ENCODE assay signal across 8 cellular contexts in genomic region chr13:44573790-44574465, GRCh38. TPM values are rescaled to one million over a fixed set of nuclear protein-coding genes. Genes with fewer than 3 reads are reported as not detected.
DNase-seq lines count a peak whose midpoint lies in the region; ATAC-seq and TF ChIP-seq lines count a peak whose summit lies in the region.

No MANE protein-coding gene starts in this region.

- no peak overlapping the region for H4K12ac ChIP-seq in trophoblast cell (ENCODE audit: low read depth, low read length)

- no peak overlapping the region for H3K27ac Mint-ChIP-seq in activated naive CD4-positive, alpha-beta T cell treated with anti-CD3 and anti-CD28 coated beads for 36 hours
- H3K27ac Mint-ChIP-seq in endothelial cell (ENCODE audit: unreplicated experiment), result no peak overlapping the region

- CTCF ChIA-PET in activated naive CD4-positive, alpha-beta T cell treated with anti-CD3 and anti-CD28 coated beads for 36 hours (lab: Charles Lee), result interaction anchor here (1.1 to 2.1 kb wide), 4 partner anchors 17 to 95 kb away, joined by 3 to 5 read pairs (median 4); no protein-coding TSS in a partner anchor

- no peak overlapping the region for H2BK12ac ChIP-seq in trophoblast cell (ENCODE audit: low read length)

- no peak overlapping the region for H3K4me3 Mint-ChIP-seq in activated naive CD4-positive, alpha-beta T cell treated with anti-CD3 and anti-CD28 coated beads for 36 hours
- peak overlapping the region; percentile 93 for H3K4me3 Mint-ChIP-seq in endothelial cell (ENCODE audit: unreplicated experiment)

- no peak overlapping the region for H3K4me3 ChIP-seq in trophoblast cell (ENCODE audit: low read depth, low read length)

- peaks cover 2% of the 10 kb centered on the region for H3K27me3 Mint-ChIP-seq in activated naive CD4-positive, alpha-beta T cell treated with anti-CD3 and anti-CD28 coated beads for 36 hours (ENCODE audit: low read depth)
- H3K27me3 Mint-ChIP-seq in endothelial cell (ENCODE audit: unreplicated experiment), result peaks cover 10% of the 10 kb centered on the region

- no peak overlapping the region for H3K14ac ChIP-seq in trophoblast cell (ENCODE audit: low read length)

- H3K9me3 ChIP-seq in trophoblast cell (ENCODE audit: insufficient read depth, low read depth, low read length), result no peaks in the 10 kb centered on the region

- H3K36me3 Mint-ChIP-seq in activated naive CD4-positive, alpha-beta T cell treated with anti-CD3 and anti-CD28 coated beads for 36 hours (ENCODE audit: low read depth), result peaks cover 2% of the 10 kb centered on the region
- H3K36me3 Mint-ChIP-seq in endothelial cell (ENCODE audit: low read depth, unreplicated experiment), result peaks cover 19% of the 10 kb centered on the region

- no peak overlapping the region for H3K23ac ChIP-seq in trophoblast cell (ENCODE audit: low read length)

- no peak overlapping the region for H4K8ac ChIP-seq in trophoblast cell (ENCODE audit: low read depth, low read length)

- H2AK5ac ChIP-seq in trophoblast cell (ENCODE audit: low read length), result no peak overlapping the region

- ATAC-seq in left lobe of liver (no peak), HG03139 (IDR thresholded peaks at IDR 0.05; ENCODE audit: unreplicated experiment) (no peak)

- peak; percentile 20 for DNase-seq in activated naive CD4-positive, alpha-beta T cell treated with anti-CD3 and anti-CD28 coated beads for 36 hours
- DNase-seq in activated naive CD4-positive, alpha-beta T cell treated with anti-CD3 and anti-CD28 coated beads, Interleukin-2, amount 50 U/mL, for 16 hours, result no peak
- DNase-seq in NCI-H2081 treated with DMSO at 0.1 percent for 48 hours (lab: John Stamatoyannopoulos, UW) (peak; percentile 24), endothelial cell (ENCODE audit: low spot score) (no peak), trophoblast cell (peak; percentile 24 to 66), NCI-H2171 treated with DMSO at 0.1 percent for 48 hours (lab: John Stamatoyannopoulos, UW) (no peak), left lobe of liver (ENCODE audit: low spot score) (no peak)

- no peak overlapping the region for H2AFZ ChIP-seq in trophoblast cell (ENCODE audit: insufficient read depth, low read length, poor library complexity)

- H3K9ac ChIP-seq in trophoblast cell (ENCODE audit: low read length), result no peak overlapping the region

- H3K9me3 Mint-ChIP-seq in activated naive CD4-positive, alpha-beta T cell treated with anti-CD3 and anti-CD28 coated beads for 36 hours, result no peaks in the 10 kb centered on the region
- no peaks in the 10 kb centered on the region for H3K9me3 Mint-ChIP-seq in endothelial cell (ENCODE audit: unreplicated experiment)

- no peak overlapping the region for H3K4me2 ChIP-seq in trophoblast cell (ENCODE audit: low read length)

- no peaks in the 10 kb centered on the region for H3K27me3 ChIP-seq in trophoblast cell (ENCODE audit: insufficient read depth, low read length)

- H2BK120ac ChIP-seq in trophoblast cell (ENCODE audit: insufficient read depth, low read length, poor library complexity), result no peak overlapping the region

- no peak overlapping the region for H3K4ac ChIP-seq in trophoblast cell (ENCODE audit: low read depth, low read length)

- intact Hi-C loops in activated naive CD4-positive, alpha-beta T cell treated with anti-CD3 and anti-CD28 coated beads for 36 hours (cut with micrococcal nuclease), result no loop called here

- peaks cover 19% of the 10 kb centered on the region for H3K79me1 ChIP-seq in trophoblast cell (ENCODE audit: low read length)

- H3K4me1 ChIP-seq in trophoblast cell (ENCODE audit: control insufficient read depth in 1 of 2, insufficient read depth in 2 of 2, low read length in 2 of 2), result peaks cover 14 to 21% of the 10 kb centered on the region in 2 experiments

- no peak overlapping the region for H2BK5ac ChIP-seq in trophoblast cell (ENCODE audit: low read depth, low read length, poor library complexity)

- peaks cover 47% of the 10 kb centered on the region for H3K4me1 Mint-ChIP-seq in activated naive CD4-positive, alpha-beta T cell treated with anti-CD3 and anti-CD28 coated beads for 36 hours (ENCODE audit: low read depth)
- H3K4me1 Mint-ChIP-seq in endothelial cell (ENCODE audit: unreplicated experiment), result peaks cover 46% of the 10 kb centered on the region

- TF ChIP-seq CTCF in endothelial cell (IDR thresholded peaks at IDR 0.05; ENCODE audit: unreplicated experiment), result peak; percentile 28

- no peak overlapping the region for H3K18ac ChIP-seq in trophoblast cell (ENCODE audit: low read length)

- WGBS in trophoblast cell (ENCODE audit: extremely low coverage, insufficient coverage, insufficient read length), result no CpG with 5 or more reads among the region's 4 CpGs

- H3K79me2 ChIP-seq in trophoblast cell (ENCODE audit: control insufficient read depth, insufficient read depth, low read length, poor library complexity), result peaks cover 15% of the 10 kb centered on the region

- H3K36me3 ChIP-seq in trophoblast cell (ENCODE audit: control insufficient read depth in 1 of 2, insufficient read depth in 2 of 2, low read length in 2 of 2), result peaks cover 3 to 4% of the 10 kb centered on the region in 2 experiments

- H4K91ac ChIP-seq in trophoblast cell (ENCODE audit: low read depth, low read length), result no peak overlapping the region

- peak overlapping the region; percentile 10 for H3K27ac ChIP-seq in trophoblast cell (ENCODE audit: low read depth, low read length)

RNA-seq across cellular contexts. Expression of gene TSC22D1, which starts 2.2 kb away (rescaled TPM):
- 1 to 10 TPM; 8.8 to 9.7 TPM for total RNA-seq in activated naive CD4-positive, alpha-beta T cell treated with anti-CD3 and anti-CD28 coated beads for 36 hours
- total RNA-seq in endothelial cell (ENCODE audit: unreplicated experiment) (73.0 TPM), left lobe of liver (31.5 TPM)
- 66.3 and 69.3 TPM in 2 replicates for polyA plus RNA-seq in trophoblast cell (2013)

Comparison
In these comparisons a context has a peak if more than half of its experiments do, and no peak if none do; other contexts are left out.
1. DNase-seq: peak in activated naive CD4-positive, alpha-beta T cell treated with anti-CD3 and anti-CD28 coated beads for 36 hours (single experiment), NCI-H2081 treated with DMSO at 0.1 percent for 48 hours (single experiment) and trophoblast cell (2 of 2); none in activated naive CD4-positive, alpha-beta T cell treated with anti-CD3 and anti-CD28 coated beads, Interleukin-2, amount 50 U/mL, for 16 hours (single experiment), endothelial cell (single experiment), NCI-H2171 treated with DMSO at 0.1 percent for 48 hours (single experiment) and left lobe of liver (single experiment).